ENCODE assay signal across 23 cellular contexts in the genomic region with DNA sequence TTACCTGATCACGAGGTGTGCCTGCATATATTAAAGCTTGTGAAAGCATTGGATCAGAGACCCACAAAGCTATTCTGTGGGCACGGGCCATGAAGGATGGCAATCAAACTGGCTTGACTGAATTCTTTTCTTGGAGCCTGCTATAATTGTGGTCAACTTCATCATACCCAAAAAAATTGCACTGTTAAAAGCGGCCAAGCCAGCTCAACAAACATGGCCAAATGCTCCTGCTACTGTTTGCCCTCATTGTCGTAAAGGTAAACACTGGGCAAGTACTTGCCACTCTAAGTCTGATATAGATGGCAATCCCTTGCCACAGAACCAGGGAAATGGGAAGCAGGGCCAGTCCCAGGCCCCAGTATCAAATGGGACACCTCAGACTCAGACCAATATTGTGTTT. TPM values are rescaled to one million over a fixed set of nuclear protein-coding genes. Genes with fewer than 3 reads are reported as not detected.
"Had no signal": no experiment of that assay in that cellular context is flagged by ENCODE, and none has a peak within 500 bp of the region (broad histone marks: within the 10 kb centered on the region; RNA-seq: fewer than 3 reads in every experiment).

No MANE protein-coding gene starts in this region.

- H3K27me3 ChIP-seq: ascending aorta, heart left ventricle, ovary, right lobe of liver, upper lobe of left lung had no signal

- H3K27me3 Mint-ChIP-seq: activated naive CD8-positive, alpha-beta T cell treated with anti-CD3 and anti-CD28 coated beads, Interleukin-2, amount 50 U/mL, for 24 hours had no signal

- H3K36me3 ChIP-seq: ascending aorta, heart left ventricle, ovary, right lobe of liver, upper lobe of left lung had no signal

- H3K4me3 Mint-ChIP-seq: activated naive CD8-positive, alpha-beta T cell treated with anti-CD3 and anti-CD28 coated beads, Interleukin-2, amount 50 U/mL, for 24 hours; effector memory CD8-positive, alpha-beta T cell; naive thymus-derived CD4-positive, alpha-beta T cell had no signal

- H3K4me1 Mint-ChIP-seq: activated naive CD8-positive, alpha-beta T cell treated with anti-CD3 and anti-CD28 coated beads, Interleukin-2, amount 50 U/mL, for 24 hours had no signal

- H3K4me3 ChIP-seq: ascending aorta, heart left ventricle, ovary, right lobe of liver, upper lobe of left lung had no signal

- H3K27ac Mint-ChIP-seq: activated naive CD8-positive, alpha-beta T cell treated with anti-CD3 and anti-CD28 coated beads, Interleukin-2, amount 50 U/mL, for 24 hours; effector memory CD8-positive, alpha-beta T cell; naive thymus-derived CD4-positive, alpha-beta T cell had no signal

- ATAC-seq: activated CD4-positive, CD25-positive, alpha-beta regulatory T cell treated with anti-CD3 and anti-CD28 coated beads, Interleukin-2, amount 50 U/mL, for 24 hours; activated naive CD8-positive, alpha-beta T cell treated with anti-CD3 and anti-CD28 coated beads, Interleukin-2, amount 50 U/mL, for 24 hours; effector memory CD8-positive, alpha-beta T cell; heart left ventricle; left cardiac atrium; naive thymus-derived CD4-positive, alpha-beta T cell; stimulated activated naive CD8-positive, alpha-beta T cell treated with anti-CD3 and anti-CD28 coated beads, Interleukin-15, Interleukin-2, amounts not matched to agents 100 U/mL and 50 U/mL, for 24 hours had no signal

- H3K9me3 ChIP-seq: ascending aorta, ovary, right lobe of liver had no signal

- H3K27ac ChIP-seq: ascending aorta, heart left ventricle, ovary, right lobe of liver, upper lobe of left lung had no signal

- H3K4me1 ChIP-seq: ascending aorta, heart left ventricle, right lobe of liver, upper lobe of left lung had no signal

- DNase-seq: activated CD4-positive, alpha-beta T cell treated with anti-CD3 and anti-CD28 coated beads, Interleukin-2, amount 50 U/mL, for 1 hour; activated CD8-positive, alpha-beta memory T cell treated with anti-CD3 and anti-CD28 coated beads for 24 hours; activated naive CD4-positive, alpha-beta T cell; activated naive CD8-positive, alpha-beta T cell treated with anti-CD3 and anti-CD28 coated beads, Interleukin-2, amount 50 U/mL, for 24 hours; effector memory CD8-positive, alpha-beta T cell; foreskin melanocyte; heart left ventricle; left cardiac atrium; naive thymus-derived CD4-positive, alpha-beta T cell; ovary; right lobe of liver; stimulated activated naive CD8-positive, alpha-beta T cell treated with anti-CD3 and anti-CD28 coated beads, Interleukin-15, Interleukin-2, amounts not matched to agents 100 U/mL and 50 U/mL, for 24 hours; T-helper 1 cell; T1000; upper lobe of left lung had no signal

RNA-seq across cellular contexts. Expression of gene GSTM5, which starts 6.6 kb away (rescaled TPM):
- total RNA-seq: bronchial epithelial cell, lung microvascular endothelial cell, mononuclear cell had no signal
- polyA plus RNA-seq: naive thymus-derived CD4-positive, alpha-beta T cell had no signal

RNA-seq across cellular contexts. Expression of gene GSTM1, which starts 17.8 kb away (rescaled TPM):
- total RNA-seq: fibroblast of lung, left cardiac atrium, lung microvascular endothelial cell, mononuclear cell, pulmonary artery endothelial cell, temporal lobe had no signal
